Comparison of ENCODE assay signal across 8 cellular contexts in genomic region chr3:31448035-31448881, GRCh38.
DNase-seq lines count a peak whose midpoint lies in the region; ATAC-seq and TF ChIP-seq lines count a peak whose summit lies in the region.

No MANE protein-coding gene starts in this region.

- peak overlapping the region in 3 of 10 donors; percentile 0 to 31 (median 22) for H3K4me3 Mint-ChIP-seq in naive thymus-derived CD4-positive, alpha-beta T cell

- H3K27ac ChIP-seq in naive thymus-derived CD4-positive, alpha-beta T cell (ENCODE audit: low read depth, low read length), result no peak overlapping the region
- no peak overlapping the region for H3K27ac ChIP-seq in vagina

- H3K9me3 Mint-ChIP-seq in naive thymus-derived CD4-positive, alpha-beta T cell, result peaks cover 6 to 34% (median 14%) of the 10 kb centered on the region in 11 donors

- no peak overlapping the region for H3K4me3 ChIP-seq in astrocyte of the cerebellum (ENCODE audit: low read depth, low read length)
- no peak overlapping the region for H3K4me3 ChIP-seq in naive thymus-derived CD4-positive, alpha-beta T cell (ENCODE audit: low read length)
- no peak overlapping the region for H3K4me3 ChIP-seq in vagina

- TF ChIP-seq POLR2A in vagina (IDR thresholded peaks at IDR 0.05), result no peak

- H3K36me3 ChIP-seq in naive thymus-derived CD4-positive, alpha-beta T cell (ENCODE audit: control insufficient read depth in 2 of 3, insufficient read depth in 3 of 3, low read length in 3 of 3), result no peaks in the 10 kb centered on the region
- H3K36me3 ChIP-seq in vagina, result no peaks in the 10 kb centered on the region

- peaks cover 0 to 5% (median 0%) of the 10 kb centered on the region in 3 experiments for H3K9me3 ChIP-seq in naive thymus-derived CD4-positive, alpha-beta T cell (ENCODE audit: control insufficient read depth in 2 of 3, low read length in 3 of 3)
- no peaks in the 10 kb centered on the region for H3K9me3 ChIP-seq in vagina

- peak; percentile 79 for ATAC-seq in GM21526 (IDR thresholded peaks at IDR 0.05; ENCODE audit: low FRiP score, unreplicated experiment)
- peak; percentile 53 for ATAC-seq in naive thymus-derived CD4-positive, alpha-beta T cell

- peaks cover 14 to 33% (median 26%) of the 10 kb centered on the region in 7 donors for H3K4me1 Mint-ChIP-seq in naive thymus-derived CD4-positive, alpha-beta T cell

- in situ Hi-C loops in astrocyte of the cerebellum (cut with HindIII; ENCODE audit: low sequenced_read_pairs), result no loop called here

- peaks cover 5 to 11% of the 10 kb centered on the region in 2 donors for H3K4me1 ChIP-seq in naive thymus-derived CD4-positive, alpha-beta T cell (ENCODE audit: control insufficient read depth in 2 of 2, insufficient read depth in 2 of 2, low read length in 2 of 2)
- no peaks in the 10 kb centered on the region for H3K4me1 ChIP-seq in vagina

- H3K27ac Mint-ChIP-seq in naive thymus-derived CD4-positive, alpha-beta T cell, result peak overlapping the region in 1 of 9 donors; percentile 11

- H3K36me3 Mint-ChIP-seq in naive thymus-derived CD4-positive, alpha-beta T cell, result peaks cover 0 to 17% (median 3%) of the 10 kb centered on the region in 5 donors

- no peaks in the 10 kb centered on the region for H3K27me3 ChIP-seq in naive thymus-derived CD4-positive, alpha-beta T cell (ENCODE audit: control insufficient read depth in 2 of 2, insufficient read depth in 2 of 2, low read length in 2 of 2)
- no peaks in the 10 kb centered on the region for H3K27me3 ChIP-seq in vagina

- CTCF ChIA-PET in naive thymus-derived CD4-positive, alpha-beta T cell (lab: Charles Lee), result no interaction called here

- DNase-seq in EL (peak; percentile 10), astrocyte of the cerebellum (ENCODE audit: low read depth) (no peak), vagina (ENCODE audit: extremely low spot score in 2 of 2) (no peak), cerebellar cortex (ENCODE audit: low spot score) (no peak), head of caudate nucleus (no peak)
- peak in 3 of 9 donors; percentile 13 to 27 (median 19) for DNase-seq in naive thymus-derived CD4-positive, alpha-beta T cell

- no peaks in the 10 kb centered on the region for H3K27me3 Mint-ChIP-seq in naive thymus-derived CD4-positive, alpha-beta T cell

- POLR2A ChIA-PET in naive thymus-derived CD4-positive, alpha-beta T cell (lab: Charles Lee), result no interaction called here

- intact Hi-C loops in naive thymus-derived CD4-positive, alpha-beta T cell (cut with micrococcal nuclease), result loop anchor here (1.0 to 10.0 kb wide), 3 partner anchors 477 to 680 kb away; no protein-coding TSS in a partner anchor
- intact Hi-C loops in vagina (cut with DNase I) (no loop called here), head of caudate nucleus (cut with DNase I) (no loop called here)

- TF ChIP-seq CTCF in LNCAP (IDR thresholded peaks at IDR 0.05) (peak; percentile 79), astrocyte of the cerebellum (IDR thresholded peaks at IDR 0.05; ENCODE audit: low read depth, low read length, missing control alignments) (peak; percentile 50), vagina (IDR thresholded peaks at IDR 0.05) (no peak)

Comparison
In these comparisons a context has a peak if more than half of its experiments do, and no peak if none do; other contexts are left out.
1. CTCF ChIP-seq: peak in LNCAP (single experiment) and astrocyte of the cerebellum (single experiment); none in vagina (0 of 3).
2. intact Hi-C loops: an anchor here in naive thymus-derived CD4-positive, alpha-beta T cell (1.0 to 10.0 kb wide); none called in vagina and head of caudate nucleus.